1 cellular context compared by ENCODE assay signal in genomic region chr12:100200450-100201181, GRCh38.
TF ChIP-seq lines count a peak whose summit lies in the region.

Gene ACTR6, plus strand, starts transcription at chr12:100200815. Its CDS starts 37 bp downstream, at chr12:100200852.

TF ChIP-seq in HepG2, 621 proteins besides CTCF, POLR2A, EP300 and RAD21 (continued from another document and continues in another):
- no peak for TF ChIP-seq AHDC1 (CRISPR knock-in tag; IDR thresholded peaks at IDR 0.05; ENCODE audit: borderline replicate concordance)
- TF ChIP-seq ARID3A (IDR thresholded peaks at IDR 0.05; ENCODE audit: low read depth, low read length): no peak
- peak; percentile 97 for TF ChIP-seq ELF1 (CRISPR knock-in tag; IDR thresholded peaks at IDR 0.05)
- no peak for TF ChIP-seq ZNF713 (CRISPR knock-in tag; IDR thresholded peaks at IDR 0.05)
- TF ChIP-seq KDM2A (CRISPR knock-in tag; IDR thresholded peaks at IDR 0.05; ENCODE audit: borderline replicate concordance, low read depth): peak; percentile 80
- TF ChIP-seq ZSCAN30 (CRISPR knock-in tag; IDR thresholded peaks at IDR 0.05): no peak
- peak; percentile 29; the same call in 1 of the 2 replicates for TF ChIP-seq BCL6 (CRISPR knock-in tag; IDR thresholded peaks at IDR 0.05)
- TF ChIP-seq CCAR2 (optimal IDR thresholded peaks at IDR 0.05; ENCODE audit: low read depth, low read length): no peak
- no peak for TF ChIP-seq ZNF512 (CRISPR knock-in tag; IDR thresholded peaks at IDR 0.05)
- TF ChIP-seq TEAD2 (CRISPR knock-in tag; IDR thresholded peaks at IDR 0.05): no peak
- TF ChIP-seq ZNF12 (CRISPR knock-in tag; IDR thresholded peaks at IDR 0.05): no peak
- peak; percentile 82 for TF ChIP-seq KDM5A (IDR thresholded peaks at IDR 0.05; ENCODE audit: borderline replicate concordance, low read length)
- TF ChIP-seq HOXD1 (CRISPR knock-in tag; IDR thresholded peaks at IDR 0.05): no peak
- TF ChIP-seq ZNF687 (CRISPR knock-in tag; IDR thresholded peaks at IDR 0.05): no peak
- no peak for TF ChIP-seq DPF2 (CRISPR knock-in tag; IDR thresholded peaks at IDR 0.05; ENCODE audit: borderline replicate concordance, low read depth)
- TF ChIP-seq ZNF652 (CRISPR knock-in tag; IDR thresholded peaks at IDR 0.05; ENCODE audit: borderline replicate concordance, low read depth): 0 out of 2 replicates have a peak, but pooled peaks have one; percentile 24
- TF ChIP-seq ZNF326 (CRISPR knock-in tag; IDR thresholded peaks at IDR 0.05; ENCODE audit: borderline replicate concordance): no peak
- TF ChIP-seq KLF16 (CRISPR knock-in tag; IDR thresholded peaks at IDR 0.05): peak in 1 of 2 experiments; percentile 71; a peak in 2 of 4 replicates
- TF ChIP-seq ZNF451 (CRISPR knock-in tag; IDR thresholded peaks at IDR 0.05): no peak
- no peak for TF ChIP-seq HOMEZ (CRISPR knock-in tag; IDR thresholded peaks at IDR 0.05; ENCODE audit: low read depth)
- no peak for TF ChIP-seq MAFF (IDR thresholded peaks at IDR 0.05; ENCODE audit: low read depth, low read length)
- TF ChIP-seq SIN3B (IDR thresholded peaks at IDR 0.05; ENCODE audit: low read length): 0 out of 2 replicates have a peak, but pooled peaks have one; percentile 69
- no peak for TF ChIP-seq ZUFSP (CRISPR knock-in tag; IDR thresholded peaks at IDR 0.05; ENCODE audit: borderline replicate concordance)
- TF ChIP-seq POLR2AphosphoS5 (IDR thresholded peaks at IDR 0.05; ENCODE audit: low read depth, low read length): peak; percentile 93
- TF ChIP-seq JDP2 (CRISPR knock-in tag; IDR thresholded peaks at IDR 0.05; ENCODE audit: borderline replicate concordance): no peak
- TF ChIP-seq ZMYM2 (CRISPR knock-in tag; IDR thresholded peaks at IDR 0.05): no peak
- TF ChIP-seq MXI1 (IDR thresholded peaks at IDR 0.05; ENCODE audit: borderline replicate concordance, low read depth, low read length): peak; percentile 97; the same call in 2 of the 3 replicates
- TF ChIP-seq ZKSCAN1 (IDR thresholded peaks at IDR 0.05; ENCODE audit: low read length): no peak
- no peak for TF ChIP-seq GATA4 (IDR thresholded peaks at IDR 0.05; ENCODE audit: borderline replicate concordance, low read depth)
- peak; percentile 42; the same call in 1 of the 2 replicates for TF ChIP-seq HNF1A (IDR thresholded peaks at IDR 0.05; ENCODE audit: low read depth)
- no peak for TF ChIP-seq HNF1A (CRISPR knock-in tag; IDR thresholded peaks at IDR 0.05; ENCODE audit: borderline replicate concordance)
- no peak for TF ChIP-seq TOE1 (CRISPR knock-in tag; IDR thresholded peaks at IDR 0.05)
- no peak for TF ChIP-seq ZNF597 (CRISPR knock-in tag; IDR thresholded peaks at IDR 0.05)
- no peak for TF ChIP-seq ZNF354B (CRISPR knock-in tag; IDR thresholded peaks at IDR 0.05)
- peak; percentile 60 for TF ChIP-seq FOXA3 (CRISPR knock-in tag; IDR thresholded peaks at IDR 0.05)
- no peak for TF ChIP-seq GZF1 (CRISPR knock-in tag; IDR thresholded peaks at IDR 0.05)
